In genomic region chr13:33106656-33107402, GRCh38 we compare ENCODE assay signal across 1 cellular context.
TF ChIP-seq lines count a peak whose summit lies in the region.

No MANE protein-coding gene starts in this region.

TF ChIP-seq in HepG2, 621 proteins besides CTCF, POLR2A, EP300 and RAD21 (continued from another document):
- TF ChIP-seq KLF6 (CRISPR knock-in tag; IDR thresholded peaks at IDR 0.05) (no peak), MTF2 (CRISPR knock-in tag; IDR thresholded peaks at IDR 0.05; ENCODE audit: borderline replicate concordance) (no peak), ZNF737 (CRISPR knock-in tag; IDR thresholded peaks at IDR 0.05; ENCODE audit: borderline replicate concordance) (no peak), SNAI1 (CRISPR knock-in tag; IDR thresholded peaks at IDR 0.05; ENCODE audit: borderline replicate concordance) (no peak), TEAD2 (CRISPR knock-in tag; IDR thresholded peaks at IDR 0.05) (no peak), ZNF660 (CRISPR knock-in tag; IDR thresholded peaks at IDR 0.05; ENCODE audit: borderline replicate concordance, low read depth) (no peak), ZNF33B (CRISPR knock-in tag; IDR thresholded peaks at IDR 0.05) (no peak), DNMT1 (CRISPR knock-in tag; IDR thresholded peaks at IDR 0.05) (no peak), NFE2L2 (IDR thresholded peaks at IDR 0.05; ENCODE audit: low read length) (no peak), PRMT3 (CRISPR knock-in tag; IDR thresholded peaks at IDR 0.05; ENCODE audit: borderline replicate concordance, low read depth) (no peak), ZSCAN31 (CRISPR knock-in tag; IDR thresholded peaks at IDR 0.05; ENCODE audit: low read depth) (no peak)
- TF ChIP-seq, protein P1, sequence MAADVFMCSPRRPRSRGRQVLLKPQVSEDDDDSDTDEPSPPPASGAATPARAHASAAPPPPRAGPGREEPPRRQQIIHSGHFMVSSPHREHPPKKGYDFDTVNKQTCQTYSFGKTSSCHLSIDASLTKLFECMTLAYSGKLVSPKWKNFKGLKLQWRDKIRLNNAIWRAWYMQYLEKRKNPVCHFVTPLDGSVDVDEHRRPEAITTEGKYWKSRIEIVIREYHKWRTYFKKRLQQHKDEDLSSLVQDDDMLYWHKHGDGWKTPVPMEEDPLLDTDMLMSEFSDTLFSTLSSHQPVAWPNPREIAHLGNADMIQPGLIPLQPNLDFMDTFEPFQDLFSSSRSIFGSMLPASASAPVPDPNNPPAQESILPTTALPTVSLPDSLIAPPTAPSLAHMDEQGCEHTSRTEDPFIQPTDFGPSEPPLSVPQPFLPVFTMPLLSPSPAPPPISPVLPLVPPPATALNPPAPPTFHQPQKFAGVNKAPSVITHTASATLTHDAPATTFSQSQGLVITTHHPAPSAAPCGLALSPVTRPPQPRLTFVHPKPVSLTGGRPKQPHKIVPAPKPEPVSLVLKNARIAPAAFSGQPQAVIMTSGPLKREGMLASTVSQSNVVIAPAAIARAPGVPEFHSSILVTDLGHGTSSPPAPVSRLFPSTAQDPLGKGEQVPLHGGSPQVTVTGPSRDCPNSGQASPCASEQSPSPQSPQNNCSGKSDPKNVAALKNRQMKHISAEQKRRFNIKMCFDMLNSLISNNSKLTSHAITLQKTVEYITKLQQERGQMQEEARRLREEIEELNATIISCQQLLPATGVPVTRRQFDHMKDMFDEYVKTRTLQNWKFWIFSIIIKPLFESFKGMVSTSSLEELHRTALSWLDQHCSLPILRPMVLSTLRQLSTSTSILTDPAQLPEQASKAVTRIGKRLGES (CRISPR knock-in tag; IDR thresholded peaks at IDR 0.05; ENCODE audit: borderline replicate concordance), result no peak
